8 cellular contexts compared by ENCODE assay signal in genomic region chr11:9137293-9138132, GRCh38. TPM values are rescaled to one million over a fixed set of nuclear protein-coding genes. Genes with fewer than 3 reads are reported as not detected.
DNase-seq lines count a peak whose midpoint lies in the region; ATAC-seq and TF ChIP-seq lines count a peak whose summit lies in the region.

No MANE protein-coding gene starts in this region.

- peak; percentile 89 for ATAC-seq in aorta (ENCODE audit: low FRiP score)

- no peak overlapping the region for H3K56ac ChIP-seq in H9 (ENCODE audit: insufficient read length, low read depth, low read length)

- no peaks in the 10 kb centered on the region for H3K79me2 ChIP-seq in H9 (ENCODE audit: insufficient read depth, low read length)

- peaks cover 18 to 19% of the 10 kb centered on the region in 2 experiments for H3K4me1 Mint-ChIP-seq in H9
- H3K4me1 Mint-ChIP-seq in activated naive CD8-positive, alpha-beta T cell (ENCODE audit: low read depth) = peaks cover 21% of the 10 kb centered on the region

- no peak overlapping the region for H2AFZ ChIP-seq in H9 (ENCODE audit: low read length)

- H3K36me3 ChIP-seq in cardiac muscle cell (peaks cover 49% of the 10 kb centered on the region), prostate gland (peaks cover 0 to 4% of the 10 kb centered on the region in 2 donors), aorta (ENCODE audit: control insufficient read depth in 1 of 2, insufficient read depth in 2 of 2, low read length in 1 of 2) (peaks cover 2 to 4% of the 10 kb centered on the region in 2 donors)

- H3K27me3 ChIP-seq in H9 (ENCODE audit: insufficient read depth, low read length) (no peaks in the 10 kb centered on the region), cardiac muscle cell (no peaks in the 10 kb centered on the region), prostate gland (replicated peaks; ENCODE audit: insufficient read depth) (no peaks in the 10 kb centered on the region), aorta (ENCODE audit: control insufficient read depth in 1 of 2, insufficient read depth in 2 of 2, low read length in 1 of 2) (no peaks in the 10 kb centered on the region)

- no peak overlapping the region for H3K14ac ChIP-seq in H9 (ENCODE audit: insufficient read depth, low read length)

- H3K18ac ChIP-seq in H9 (ENCODE audit: insufficient read length, low read depth, low read length) = no peak overlapping the region

- intact Hi-C loops in prostate gland (cut with DNase I) = loop anchor here (2.0 kb wide), 2 partner anchors 121 to 223 kb away; no protein-coding TSS in a partner anchor
- intact Hi-C loops in aorta (cut with DNase I) = loop anchor here (2.0 to 5.0 kb wide), 3 partner anchors 123 to 225 kb away; partner anchors contain the start of gene AKIP1 (in 1 of the 2)

- H3K4me1 ChIP-seq in H9 (ENCODE audit: insufficient read depth, low read length) = no peaks in the 10 kb centered on the region; the same call in 1 of the 2 replicates
- H3K4me1 ChIP-seq in cardiac muscle cell (ENCODE audit: low read depth) = no peaks in the 10 kb centered on the region
- peaks cover 32% of the 10 kb centered on the region for H3K4me1 ChIP-seq in prostate gland (replicated peaks)
- H3K4me1 ChIP-seq in aorta (ENCODE audit: control insufficient read depth in 1 of 2, insufficient read depth in 2 of 2, low read length in 2 of 2) = peaks cover 0 to 4% of the 10 kb centered on the region in 2 donors

- H3K4me2 ChIP-seq in H9 (ENCODE audit: insufficient read depth, insufficient read length, low read length) = no peak overlapping the region

- 0 out of 5 replicates have a peak overlapping the region, but pooled peaks of 1 of the 2 experiments have one; percentile 7 for H3K4me3 Mint-ChIP-seq in H9
- H3K4me3 Mint-ChIP-seq in activated naive CD8-positive, alpha-beta T cell = no peak overlapping the region

- H3T11ph ChIP-seq in H9 (ENCODE audit: low read length) = no peak overlapping the region

- in situ Hi-C loops in G401 (cut with HindIII; ENCODE audit: low sequenced_read_pairs) = no loop called here

- no peaks in the 10 kb centered on the region for H3K79me1 ChIP-seq in H9 (ENCODE audit: insufficient read depth, low read depth, low read length, poor library complexity, severe bottlenecking)

- H3K23ac ChIP-seq in H9 (ENCODE audit: insufficient read length, low read depth, low read length) = no peak overlapping the region

- H2BK120ac ChIP-seq in H9 (ENCODE audit: low read depth, low read length, poor library complexity, severe bottlenecking) = no peak overlapping the region

- no CpG with 5 or more reads among the region's 10 CpGs for WGBS in H9 (ENCODE audit: extremely low coverage, insufficient read length, low lambda C conversion rate)
- WGBS in prostate gland = 8% methylated on average over 10 of the region's 10 CpGs
- WGBS in aorta, 2 donors = 25 to 27% methylated on average over 10 of the region's 10 CpGs

- peak; percentile 96 for TF ChIP-seq CTCF in H9 (conservative IDR thresholded peaks at IDR 0.05)
- TF ChIP-seq CTCF in cardiac muscle cell (IDR thresholded peaks at IDR 0.05; ENCODE audit: low read depth, low read length) = peak; percentile 99
- peak; percentile 84 to 96 (median 90) for TF ChIP-seq CTCF in prostate gland (IDR thresholded peaks at IDR 0.05)

- H3K4ac ChIP-seq in H9 (ENCODE audit: low read depth, low read length) = no peak overlapping the region

- no peak overlapping the region for H4K5ac ChIP-seq in H9 (ENCODE audit: insufficient read length, low read depth, low read length)

- H3K4me3 ChIP-seq in cardiac muscle cell (no peak overlapping the region), prostate gland (no peak overlapping the region), aorta (ENCODE audit: low read length in 2 of 2) (no peak overlapping the region)

- no peaks in the 10 kb centered on the region for H3K23me2 ChIP-seq in H9 (ENCODE audit: insufficient read length, low read depth, low read length, poor library complexity, severe bottlenecking)

- H4K91ac ChIP-seq in H9 (ENCODE audit: insufficient read length, low read depth, low read length) = no peak overlapping the region

- H2AK5ac ChIP-seq in H9 (ENCODE audit: insufficient read length, low read length) = no peak overlapping the region

- H3K27ac ChIP-seq in H9 (ENCODE audit: insufficient read length, low read depth, low read length) (no peak overlapping the region), cardiac muscle cell (no peak overlapping the region), prostate gland (peak overlapping the region; percentile 41 to 65), aorta (ENCODE audit: low read depth in 1 of 2, low read length in 2 of 2) (peak overlapping the region in 1 of 2 donors; percentile 68)

- H4K20me1 ChIP-seq in H9 (ENCODE audit: control insufficient read depth, insufficient read depth, insufficient read length) = no peaks in the 10 kb centered on the region

- no peaks in the 10 kb centered on the region for H3K9me3 Mint-ChIP-seq in H9
- H3K9me3 Mint-ChIP-seq in activated naive CD8-positive, alpha-beta T cell (ENCODE audit: low read depth) = no peaks in the 10 kb centered on the region

- no peak overlapping the region for H2BK15ac ChIP-seq in H9 (ENCODE audit: low read depth, low read length)

- no peak overlapping the region for H2BK12ac ChIP-seq in H9 (ENCODE audit: insufficient read length, low read depth, low read length)

- H3K36me3 Mint-ChIP-seq in H9 (ENCODE audit: insufficient read depth in 1 of 3, low read depth in 3 of 3) = peaks cover 4 to 40% (median 35%) of the 10 kb centered on the region in 3 experiments; a peak in 6 of 7 replicates
- peaks cover 8% of the 10 kb centered on the region for H3K36me3 Mint-ChIP-seq in activated naive CD8-positive, alpha-beta T cell

- DNase-seq in G401 (ENCODE audit: low spot score) (peak; percentile 91), H9 (peak; percentile 90), NCI-H1048 (lab: John Stamatoyannopoulos, UW) (peak; percentile 34), SKM-1 (lab: John Stamatoyannopoulos, UW; ENCODE audit: unreplicated experiment) (peak; percentile 37), cardiac muscle cell (ENCODE audit: low read depth in 1 of 2, low spot score in 1 of 2) (peak; percentile 77 to 79), prostate gland (ENCODE audit: low spot score) (peak; percentile 75), aorta (peak; percentile 81 to 92)

- no peak overlapping the region for H2BK5ac ChIP-seq in H9 (ENCODE audit: insufficient read length, low read length)

- peak overlapping the region in 2 of 3 experiments; percentile 5 to 80; a peak in 2 of 7 replicates for H3K27ac Mint-ChIP-seq in H9
- peak overlapping the region; percentile 7 for H3K27ac Mint-ChIP-seq in activated naive CD8-positive, alpha-beta T cell

- H3K9me3 ChIP-seq in H9 (ENCODE audit: control insufficient read depth, low read depth, low read length) (no peaks in the 10 kb centered on the region), cardiac muscle cell (ENCODE audit: low read depth) (no peaks in the 10 kb centered on the region), prostate gland (no peaks in the 10 kb centered on the region), aorta (ENCODE audit: control insufficient read depth, low read length) (no peaks in the 10 kb centered on the region)

- no peak overlapping the region for H4K8ac ChIP-seq in H9 (replicated peaks; ENCODE audit: insufficient read length, low read depth, low read length)

- no peak for TF ChIP-seq POLR2A in prostate gland (IDR thresholded peaks at IDR 0.05)

- no peak overlapping the region for H3K9ac ChIP-seq in H9 (ENCODE audit: extremely low read depth, insufficient read length, low read length)

- no peak overlapping the region for H2BK20ac ChIP-seq in H9 (ENCODE audit: low read depth, low read length, poor library complexity, severe bottlenecking)

- H3K27me3 Mint-ChIP-seq in H9 (ENCODE audit: low read depth) = no peaks in the 10 kb centered on the region
- no peaks in the 10 kb centered on the region for H3K27me3 Mint-ChIP-seq in activated naive CD8-positive, alpha-beta T cell

RNA-seq across cellular contexts. Expression of gene SCUBE2, which starts 46.1 kb away (rescaled TPM):
- 0.06 TPM in 1 of 2 replicates, not detected in the other for total RNA-seq in G401 (2014; rRNA removed; shearing (Covaris generic))
- 1.6 and 1.8 TPM in 2 replicates for total RNA-seq in H9 (2021)
- 0.18 and 0.21 TPM in 2 replicates for total RNA-seq in cardiac muscle cell
- polyA plus RNA-seq in cardiac muscle cell = 1.4 TPM in 1 of 2 replicates, not detected in the other
- 100 to 1,000 TPM in 1 of 2 donors, 10 to 100 TPM in 1; 69.8 to 149 TPM for total RNA-seq in prostate gland
- total RNA-seq in aorta = 1 to 10 TPM; 2.8 to 6.0 TPM
- 1 to 10 TPM; 2.4 to 4.8 TPM for polyA plus RNA-seq in aorta

Comparison
In these comparisons a context has a peak if more than half of its experiments do, and no peak if none do; other contexts are left out.
1. DNase-seq: peak in every context shown above with its lines; median percentile 91 in G401; 90 in H9; 86 in aorta; 78 in cardiac muscle cell; 75 in prostate gland; 37 in SKM-1; 34 in NCI-H1048.
2. H3K27ac ChIP-seq: peak in prostate gland (2 of 2); none in H9 (single experiment) and cardiac muscle cell (single experiment).
3. RNA of gene SCUBE2, which starts 46.1 kb away (total RNA-seq): 69.8 to 149 TPM in prostate gland; 2.8 to 6.0 TPM in aorta, 1.6 to 1.8 TPM in H9, 0.18 to 0.21 TPM in cardiac muscle cell and 0.06 TPM in G401; every median in the first group is over 10 times any median in the second.
4. Peak in every context shown above with its lines, with median percentiles within 50 percentile points of each other: CTCF ChIP-seq.